ENCODE assay signal across 1 cellular context in genomic region chr16:66443269-66443652, GRCh38.
TF ChIP-seq lines count a peak whose summit lies in the region.

No MANE protein-coding gene starts in this region.

TF ChIP-seq in HepG2, 621 proteins besides CTCF, POLR2A, EP300 and RAD21 (continued from another document):
- TF ChIP-seq AHDC1 (CRISPR knock-in tag; IDR thresholded peaks at IDR 0.05; ENCODE audit: borderline replicate concordance) = no peak
